17 cellular contexts compared by ENCODE assay signal in the genomic region with DNA sequence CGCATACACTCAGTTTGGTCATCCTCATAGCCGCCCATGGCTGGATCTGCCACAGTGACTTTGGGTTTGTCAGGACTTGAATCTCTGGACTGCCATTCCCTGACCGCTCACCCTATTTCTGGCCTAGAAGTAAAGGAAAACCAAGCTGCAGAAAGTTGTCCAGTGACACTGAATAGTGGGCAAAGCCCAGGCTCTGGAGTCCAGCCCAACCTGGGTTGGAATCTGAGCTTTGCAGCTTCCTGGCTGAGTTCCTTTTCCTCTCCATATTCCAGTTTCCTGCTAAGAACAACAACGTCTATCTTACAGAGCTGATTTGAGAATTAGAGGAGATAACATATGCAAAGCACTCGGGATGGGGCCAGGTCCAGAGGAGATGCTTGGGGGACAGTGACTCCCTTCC.
"Had no signal": no experiment of that assay in that cellular context is flagged by ENCODE, and none has a peak within 500 bp of the region (broad histone marks: within the 10 kb centered on the region; RNA-seq: fewer than 3 reads in every experiment).

No MANE protein-coding gene starts in this region.

- DNase-seq: activated B cell treated with CpG ODN at 0.5 μM for 24 hours; activated CD4-positive, alpha-beta T cell treated with anti-CD3 and anti-CD28 coated beads, Interleukin-2, amount 10 ng/mL, durations not matched to agents 24 days and 14 days; activated CD8-positive, alpha-beta memory T cell treated with anti-CD3 and anti-CD28 coated beads, Interleukin-2, amount 50 U/mL, for 4 hours; activated CD8-positive, alpha-beta T cell treated with anti-CD3 and anti-CD28 coated beads, Interleukin-2, amount 10 ng/mL, durations not matched to agents 7 days and 5 days; activated gamma-delta T cell; activated T-cell treated with anti-CD3 and anti-CD28 coated beads, Interleukin-2, amount 50 U/mL, for 48 hours; effector CD4-positive, alpha-beta T cell; left colon; naive B cell; pancreas; SJCRH30; small intestine; stimulated activated naive CD8-positive, alpha-beta T cell treated with anti-CD3 and anti-CD28 coated beads, Interleukin-15, Interleukin-2, amounts not matched to agents 100 U/mL and 50 U/mL, for 24 hours; SW 1271 had no signal

- ATAC-seq: activated CD8-positive, alpha-beta T cell treated with anti-CD3 and anti-CD28 coated beads, Interleukin-2, amount 10 ng/mL, durations not matched to agents 7 days and 5 days; activated naive CD4-positive, alpha-beta T cell treated with anti-CD3 and anti-CD28 coated beads, Interleukin-2, amount 50 U/mL, for 72 hours; left colon; pancreas; stimulated activated naive CD8-positive, alpha-beta T cell treated with anti-CD3 and anti-CD28 coated beads, Interleukin-15, Interleukin-2, amounts not matched to agents 100 U/mL and 50 U/mL, for 24 hours had no signal

- H3K4me3 ChIP-seq: coronary artery, heart left ventricle, pancreas, SJCRH30 had no signal

- H3K9me3 ChIP-seq: heart left ventricle, pancreas, SJCRH30 had no signal

- H3K36me3 Mint-ChIP-seq: activated naive CD4-positive, alpha-beta T cell treated with anti-CD3 and anti-CD28 coated beads, Interleukin-2, amount 50 U/mL, for 72 hours; naive B cell had no signal

- H3K27me3 ChIP-seq: heart left ventricle, pancreas, SJCRH30 had no signal

- H3K4me3 Mint-ChIP-seq: activated B cell treated with CpG ODN at 0.5 μM for 24 hours; activated CD4-positive, alpha-beta T cell treated with anti-CD3 and anti-CD28 coated beads, Interleukin-2, amount 10 ng/mL, durations not matched to agents 24 days and 14 days; activated CD8-positive, alpha-beta T cell treated with anti-CD3 and anti-CD28 coated beads, Interleukin-2, amount 10 ng/mL, durations not matched to agents 7 days and 5 days; naive B cell had no signal

- H3K27ac Mint-ChIP-seq: activated B cell treated with CpG ODN at 0.5 μM for 24 hours; activated CD4-positive, alpha-beta T cell treated with anti-CD3 and anti-CD28 coated beads, Interleukin-2, amount 10 ng/mL, durations not matched to agents 24 days and 14 days; activated CD8-positive, alpha-beta T cell treated with anti-CD3 and anti-CD28 coated beads, Interleukin-2, amount 10 ng/mL, durations not matched to agents 7 days and 5 days; activated naive CD4-positive, alpha-beta T cell treated with anti-CD3 and anti-CD28 coated beads, Interleukin-2, amount 50 U/mL, for 72 hours; naive B cell had no signal

- H3K36me3 ChIP-seq: heart left ventricle, pancreas, SJCRH30 had no signal

- H3K4me1 Mint-ChIP-seq: activated B cell treated with CpG ODN at 0.5 μM for 24 hours had no signal

- H3K27ac ChIP-seq: coronary artery, pancreas, SJCRH30 had no signal

- H3K4me1 ChIP-seq: pancreas had no signal

- H3K9me3 Mint-ChIP-seq: activated B cell treated with CpG ODN at 0.5 μM for 24 hours; activated CD4-positive, alpha-beta T cell treated with anti-CD3 and anti-CD28 coated beads, Interleukin-2, amount 10 ng/mL, durations not matched to agents 24 days and 14 days; activated naive CD4-positive, alpha-beta T cell treated with anti-CD3 and anti-CD28 coated beads, Interleukin-2, amount 50 U/mL, for 72 hours; naive B cell had no signal
